ENCODE assay signal across 1 cellular context in the genomic region with DNA sequence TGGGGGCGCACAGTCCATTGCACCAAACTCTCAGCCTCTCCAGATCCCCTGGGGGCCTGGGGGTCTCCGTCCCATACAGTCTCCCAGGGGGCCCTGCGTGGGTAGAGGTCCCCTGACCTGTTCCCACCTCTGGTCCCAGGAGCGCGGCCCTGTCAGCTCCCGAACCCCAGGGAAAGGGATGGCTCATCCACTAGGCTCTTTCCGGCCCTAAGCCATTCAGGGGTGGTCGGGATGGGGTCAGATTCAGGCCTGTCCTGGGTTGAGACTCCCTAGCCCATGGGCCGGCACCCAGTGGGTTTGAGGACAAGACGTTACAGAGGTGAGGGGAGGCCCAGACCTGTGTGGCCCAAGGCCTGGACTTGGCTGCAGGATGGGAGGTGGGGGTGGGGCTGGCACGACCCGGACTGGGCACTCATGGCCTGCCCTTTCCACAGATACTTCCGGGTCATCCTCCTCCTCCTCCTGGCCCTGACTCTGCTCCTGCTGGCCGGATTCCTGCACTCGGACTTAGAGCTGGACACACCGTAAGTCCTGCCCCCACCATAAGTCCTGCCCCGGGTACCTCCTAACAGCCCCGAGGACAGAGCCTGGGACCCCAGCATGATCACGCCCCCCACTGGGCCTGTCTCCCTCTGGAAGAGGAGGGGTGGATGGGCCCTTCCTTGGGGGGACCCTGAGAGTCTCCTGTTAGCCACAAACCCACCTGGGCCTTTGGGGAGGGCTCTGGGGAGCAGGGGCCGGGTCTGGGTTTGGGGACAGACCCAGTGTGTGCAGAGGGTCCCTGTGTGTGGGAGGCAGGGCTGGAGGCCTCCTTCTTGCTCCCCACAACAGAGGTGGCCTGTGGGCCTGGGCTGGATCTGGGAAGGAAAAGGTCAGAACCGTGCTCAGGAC.
TF ChIP-seq lines count a peak whose summit lies in the region.

No MANE protein-coding gene starts in this region.

TF ChIP-seq in SK-N-SH, 30 proteins besides CTCF, POLR2A, EP300 and RAD21 (continued from another document):
- TF ChIP-seq, protein P1, sequence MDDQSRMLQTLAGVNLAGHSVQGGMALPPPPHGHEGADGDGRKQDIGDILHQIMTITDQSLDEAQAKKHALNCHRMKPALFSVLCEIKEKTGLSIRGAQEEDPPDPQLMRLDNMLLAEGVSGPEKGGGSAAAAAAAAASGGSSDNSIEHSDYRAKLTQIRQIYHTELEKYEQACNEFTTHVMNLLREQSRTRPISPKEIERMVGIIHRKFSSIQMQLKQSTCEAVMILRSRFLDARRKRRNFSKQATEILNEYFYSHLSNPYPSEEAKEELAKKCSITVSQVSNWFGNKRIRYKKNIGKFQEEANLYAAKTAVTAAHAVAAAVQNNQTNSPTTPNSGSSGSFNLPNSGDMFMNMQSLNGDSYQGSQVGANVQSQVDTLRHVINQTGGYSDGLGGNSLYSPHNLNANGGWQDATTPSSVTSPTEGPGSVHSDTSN (IDR thresholded peaks at IDR 0.05), result no peak
- TF ChIP-seq GATA2 (CRISPR knock-in tag; IDR thresholded peaks at IDR 0.05) (no peak), POLR2AphosphoS5 (IDR thresholded peaks at IDR 0.05; ENCODE audit: low read depth, low read length) (no peak), TAF1 (IDR thresholded peaks at IDR 0.05; ENCODE audit: borderline replicate concordance, low read depth, low read length) (no peak), GABPA (IDR thresholded peaks at IDR 0.05; ENCODE audit: low read depth) (no peak)
